Comparison of ENCODE assay signal across 8 cellular contexts in genomic region chr2:240250985-240251847, GRCh38.
DNase-seq lines count a peak whose midpoint lies in the region; ATAC-seq and TF ChIP-seq lines count a peak whose summit lies in the region.

No MANE protein-coding gene starts in this region.

- H3K27ac ChIP-seq in angular gyrus (ENCODE audit: low read depth, low read length) (peak overlapping the region; percentile 94), left ventricle myocardium inferior (replicated peaks) (peak overlapping the region; percentile 92)

- H3K9me3 ChIP-seq in left ventricle myocardium inferior (replicated peaks) = no peaks in the 10 kb centered on the region

- peaks cover 4% of the 10 kb centered on the region for H3K27me3 Mint-ChIP-seq in progenitor cell of endocrine pancreas

- H3K9me3 Mint-ChIP-seq in progenitor cell of endocrine pancreas (ENCODE audit: low read depth) = no peaks in the 10 kb centered on the region

- peaks cover 13% of the 10 kb centered on the region for H3K4me1 Mint-ChIP-seq in progenitor cell of endocrine pancreas (ENCODE audit: low read depth)

- H3K4me3 Mint-ChIP-seq in progenitor cell of endocrine pancreas (ENCODE audit: low read depth) = no peak overlapping the region

- H3K4me1 ChIP-seq in left ventricle myocardium inferior = peaks cover 49% of the 10 kb centered on the region

- H3K36me3 Mint-ChIP-seq in progenitor cell of endocrine pancreas (ENCODE audit: insufficient read depth) = no peaks in the 10 kb centered on the region

- no peak for TF ChIP-seq CTCF in left ventricle myocardium inferior (IDR thresholded peaks at IDR 0.05; ENCODE audit: borderline replicate concordance)
- no peak for TF ChIP-seq CTCF in progenitor cell of endocrine pancreas (IDR thresholded peaks at IDR 0.05; ENCODE audit: unreplicated experiment)

- no peaks in the 10 kb centered on the region for H3K36me3 ChIP-seq in left ventricle myocardium inferior

- H3K27ac Mint-ChIP-seq in progenitor cell of endocrine pancreas = no peak overlapping the region

- H3K27me3 ChIP-seq in left ventricle myocardium inferior (ENCODE audit: low read depth) = no peaks in the 10 kb centered on the region

- intact Hi-C loops in left ventricle myocardium inferior (cut with micrococcal nuclease) = no loop called here

- peak overlapping the region; percentile 48 for H3K4me3 ChIP-seq in left ventricle myocardium inferior

- ATAC-seq in HG02840 (IDR thresholded peaks at IDR 0.05; ENCODE audit: low FRiP score, unreplicated experiment) = no peak

- DNase-seq in COLO829 (ENCODE audit: low spot score) = peak; percentile 83
- peak; percentile 94 for DNase-seq in LHCN-M2 (ENCODE audit: low read depth)
- peak; percentile 90 for DNase-seq in left ventricle myocardium inferior
- peak; percentile 9 for DNase-seq in progenitor cell of endocrine pancreas (ENCODE audit: low spot score, unreplicated experiment)
- DNase-seq in NCI-H526 (lab: John Stamatoyannopoulos, UW) = no peak
- DNase-seq in NCI-H128 (lab: John Stamatoyannopoulos, UW; ENCODE audit: unreplicated experiment) = no peak

Comparison
In these comparisons a context has a peak if more than half of its experiments do, and no peak if none do; other contexts are left out.
1. DNase-seq: peak in COLO829 (single experiment), LHCN-M2 (single experiment), left ventricle myocardium inferior (single experiment) and progenitor cell of endocrine pancreas (single experiment); none in NCI-H526 (0 of 2) and NCI-H128 (single experiment).